ENCODE assay signal across 1 cellular context in genomic region chr20:49282584-49283171, GRCh38.
TF ChIP-seq lines count a peak whose summit lies in the region.

No MANE protein-coding gene starts in this region.

TF ChIP-seq in HCT116, 20 proteins besides CTCF, POLR2A, EP300 and RAD21 (continued from another document):
- TF ChIP-seq REST (IDR thresholded peaks at IDR 0.05; ENCODE audit: low read depth) = no peak
- TF ChIP-seq MAX (IDR thresholded peaks at IDR 0.05) = no peak
- no peak for TF ChIP-seq YY1 (IDR thresholded peaks at IDR 0.05; ENCODE audit: extremely low read depth, insufficient replicate concordance, low read depth, low read length)
- TF ChIP-seq ZFX (IDR thresholded peaks at IDR 0.05) = no peak
- no peak for TF ChIP-seq EGR1 (IDR thresholded peaks at IDR 0.05; ENCODE audit: low read depth)
- TF ChIP-seq ZNF274 (IDR thresholded peaks at IDR 0.05; ENCODE audit: low read depth, low read length) = no peak
- TF ChIP-seq FOSL1 (IDR thresholded peaks at IDR 0.05; ENCODE audit: low read depth) = no peak
- TF ChIP-seq SP1 (IDR thresholded peaks at IDR 0.05; ENCODE audit: low read depth) = no peak
- TF ChIP-seq ZBTB33 (IDR thresholded peaks at IDR 0.05; ENCODE audit: extremely low read depth, insufficient replicate concordance, low read length) = no peak
- TF ChIP-seq ELF1 (IDR thresholded peaks at IDR 0.05; ENCODE audit: borderline replicate concordance, low read depth) = no peak
